ENCODE assay signal across 25 cellular contexts in genomic region chr20:61355585-61355984, GRCh38.
"Had no signal": no experiment of that assay in that cellular context is flagged by ENCODE, and none has a peak within 500 bp of the region (broad histone marks: within the 10 kb centered on the region; RNA-seq: fewer than 3 reads in every experiment).

No MANE protein-coding gene starts in this region.

- H2AFZ ChIP-seq: PC-9 had no signal

- H3K4me1 ChIP-seq: adrenal gland, body of pancreas had no signal

- H3K36me3 ChIP-seq: adrenal gland had no signal

- H3K4me2 ChIP-seq: PC-9 had no signal

- H3K36me3 Mint-ChIP-seq: activated naive CD4-positive, alpha-beta T cell treated with anti-CD3 and anti-CD28 coated beads, Interleukin-2, amount 50 U/mL, for 72 hours; T-cell; WTC11 had no signal

- H3K9me3 ChIP-seq: adrenal gland, body of pancreas had no signal

- H3K27ac Mint-ChIP-seq: activated CD4-positive, alpha-beta T cell treated with anti-CD3 and anti-CD28 coated beads for 36 hours; activated CD4-positive, alpha-beta T cell treated with anti-CD3 and anti-CD28 coated beads, Interleukin-2, amount 10 ng/mL, durations not matched to agents 7 days and 5 days; activated CD8-positive, alpha-beta T cell treated with anti-CD3 and anti-CD28 coated beads, Interleukin-2, amount 10 ng/mL, durations not matched to agents 7 days and 5 days; activated naive CD4-positive, alpha-beta T cell treated with anti-CD3 and anti-CD28 coated beads for 36 hours; activated naive CD4-positive, alpha-beta T cell treated with anti-CD3 and anti-CD28 coated beads, Interleukin-2, amount 50 U/mL, for 72 hours; activated T-helper 1 cell treated with anti-CD3 and anti-CD28 coated beads, Interleukin-12 subunit alpha, Interleukin-12 subunit beta, Interleukin-2, Interleukin-4 antibody, amounts not matched to agents 30 ng/mL and 10 ng/mL and 1 ng/mL, durations not matched to agents 14 hours and 24 hours and 36 hours; T-cell; T-helper 17 cell; WTC11 had no signal

- H3K27ac ChIP-seq: adrenal gland, body of pancreas, PC-9 had no signal

- H3K27me3 Mint-ChIP-seq: activated CD4-positive, alpha-beta T cell treated with anti-CD3 and anti-CD28 coated beads, Interleukin-2, amount 10 ng/mL, durations not matched to agents 7 days and 5 days had no signal

- H3K9me3 Mint-ChIP-seq: activated CD4-positive, alpha-beta T cell treated with anti-CD3 and anti-CD28 coated beads, Interleukin-2, amount 10 ng/mL, durations not matched to agents 7 days and 5 days; activated naive CD4-positive, alpha-beta T cell treated with anti-CD3 and anti-CD28 coated beads, Interleukin-2, amount 50 U/mL, for 72 hours; activated T-cell treated with anti-CD3 and anti-CD28 coated beads, Interleukin-2, amount 50 U/mL, for 4 hours; activated T-helper 1 cell treated with anti-CD3 and anti-CD28 coated beads, Interleukin-12 subunit alpha, Interleukin-12 subunit beta, Interleukin-2, Interleukin-4 antibody, amounts not matched to agents 30 ng/mL and 10 ng/mL and 1 ng/mL, durations not matched to agents 14 hours and 24 hours and 36 hours; T-cell had no signal

- ATAC-seq: activated CD4-positive, alpha-beta T cell treated with anti-CD3 and anti-CD28 coated beads for 36 hours; activated CD4-positive, CD25-positive, alpha-beta regulatory T cell treated with anti-CD3 and anti-CD28 coated beads, Interleukin-2, amount 50 U/mL, for 24 hours; activated CD8-positive, alpha-beta T cell treated with anti-CD3 and anti-CD28 coated beads, Interleukin-2, amount 10 ng/mL, durations not matched to agents 7 days and 5 days; activated naive CD4-positive, alpha-beta T cell treated with anti-CD3 and anti-CD28 coated beads, Interleukin-2, amount 50 U/mL, for 72 hours; activated T-cell treated with anti-CD3 and anti-CD28 coated beads, Interleukin-2, amount 50 U/mL, for 4 hours; body of pancreas; SK-N-SH treated with all-trans-retinoic acid at 6 μM for 48 hours; T-cell; T-helper 17 cell; WTC11 had no signal

- DNase-seq: activated CD4-positive, alpha-beta T cell treated with anti-CD3 and anti-CD28 coated beads for 36 hours; activated CD4-positive, alpha-beta T cell treated with anti-CD3 and anti-CD28 coated beads, Interleukin-2, amount 10 ng/mL, durations not matched to agents 7 days and 5 days; activated CD4-positive, alpha-beta T cell treated with anti-CD3 and anti-CD28 coated beads, Interleukin-2, amount 50 U/mL, for 48 hours; activated CD8-positive, alpha-beta T cell treated with anti-CD3 and anti-CD28 coated beads, Interleukin-2, amount 10 ng/mL, durations not matched to agents 7 days and 5 days; activated gamma-delta T cell treated with Interleukin-2 at 50 U/mL for 16 hours; activated naive CD4-positive, alpha-beta T cell treated with anti-CD3 and anti-CD28 coated beads for 36 hours; activated T-cell treated with anti-CD3 and anti-CD28 coated beads for 4 hours; activated T-cell treated with anti-CD3 and anti-CD28 coated beads, Interleukin-2, amount 50 U/mL, for 4 hours; adrenal gland; body of pancreas; central memory CD4-positive, alpha-beta T cell; NCI-H1092 treated with DMSO at 0.1 percent for 48 hours; NCI-H1417 treated with DMSO at 0.1 percent for 48 hours; NCI-H2081 treated with DMSO at 0.1 percent for 48 hours; NCI-H345; NCI-H524 treated with DMSO at 0.1 percent for 48 hours; PC-9; SIG-M5; T-cell; T-helper 17 cell had no signal

- H3K4me1 Mint-ChIP-seq: activated CD4-positive, alpha-beta T cell treated with anti-CD3 and anti-CD28 coated beads for 36 hours; activated CD4-positive, alpha-beta T cell treated with anti-CD3 and anti-CD28 coated beads, Interleukin-2, amount 10 ng/mL, durations not matched to agents 7 days and 5 days; T-cell; T-helper 17 cell had no signal

- H3K4me3 Mint-ChIP-seq: activated CD4-positive, alpha-beta T cell treated with anti-CD3 and anti-CD28 coated beads for 36 hours; activated CD4-positive, alpha-beta T cell treated with anti-CD3 and anti-CD28 coated beads, Interleukin-2, amount 10 ng/mL, durations not matched to agents 7 days and 5 days; activated CD8-positive, alpha-beta T cell treated with anti-CD3 and anti-CD28 coated beads, Interleukin-2, amount 10 ng/mL, durations not matched to agents 7 days and 5 days; activated naive CD4-positive, alpha-beta T cell treated with anti-CD3 and anti-CD28 coated beads for 36 hours; activated T-cell treated with anti-CD3 and anti-CD28 coated beads, Interleukin-2, amount 50 U/mL, for 4 hours; activated T-helper 1 cell treated with anti-CD3 and anti-CD28 coated beads, Interleukin-12 subunit alpha, Interleukin-12 subunit beta, Interleukin-2, Interleukin-4 antibody, amounts not matched to agents 30 ng/mL and 10 ng/mL and 1 ng/mL, durations not matched to agents 14 hours and 24 hours and 36 hours; T-cell; T-helper 17 cell; WTC11 had no signal

- H3K4me3 ChIP-seq: adrenal gland, body of pancreas, PC-9 had no signal

- H3K27me3 ChIP-seq: adrenal gland had no signal
